ENCODE assay signal across 17 cellular contexts in the genomic region with DNA sequence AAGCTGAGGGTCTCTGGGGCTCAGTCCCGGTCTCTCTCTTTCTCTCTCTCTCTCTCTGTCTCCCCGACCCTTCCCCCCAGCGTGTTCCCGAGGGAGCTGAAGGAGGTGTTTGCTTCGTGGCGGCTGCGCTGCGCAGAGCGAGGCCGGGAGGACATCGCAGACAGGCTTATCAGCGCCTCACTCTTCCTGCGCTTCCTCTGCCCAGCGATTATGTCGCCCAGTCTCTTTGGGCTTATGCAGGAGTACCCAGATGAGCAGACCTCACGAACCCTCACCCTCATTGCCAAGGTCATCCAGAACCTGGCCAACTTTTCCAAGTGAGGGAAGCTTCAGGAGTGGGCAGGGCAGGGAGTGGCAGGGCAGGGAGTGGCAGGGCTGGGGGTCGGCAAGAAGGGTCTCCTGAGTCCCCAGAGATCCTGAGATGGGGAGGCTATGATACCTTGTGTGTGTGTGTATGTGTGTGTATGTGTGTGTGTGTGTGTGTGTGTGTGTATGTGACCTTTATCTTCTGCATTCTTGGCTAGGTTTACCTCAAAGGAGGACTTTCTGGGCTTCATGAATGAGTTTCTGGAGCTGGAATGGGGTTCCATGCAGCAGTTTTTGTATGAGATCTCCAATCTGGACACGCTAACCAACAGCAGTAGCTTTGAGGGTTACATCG.
"Had no signal": no experiment of that assay in that cellular context is flagged by ENCODE, and none has a peak within 500 bp of the region (broad histone marks: within the 10 kb centered on the region; RNA-seq: fewer than 3 reads in every experiment).

No MANE protein-coding gene starts in this region.

- DNase-seq: activated CD4-positive, alpha-beta T cell treated with anti-CD3 and anti-CD28 coated beads, Interleukin-2, amount 10 ng/mL, durations not matched to agents 7 days and 5 days; activated CD8-positive, alpha-beta memory T cell treated with anti-CD3 and anti-CD28 coated beads for 24 hours; activated naive CD8-positive, alpha-beta T cell treated with anti-CD3 and anti-CD28 coated beads, Interleukin-2, amount 10 ng/mL, durations not matched to agents 7 days and 5 days; aorta; colonic mucosa; effector CD8-positive, alpha-beta T cell; gastrocnemius medialis; kidney; left ventricle myocardium inferior; T1000 had no signal

- H3K27ac ChIP-seq: colonic mucosa, epithelial cell of prostate, gastrocnemius medialis, left ventricle myocardium inferior, neutrophil, skin epidermis, tibial artery, vagina had no signal

- H3K27me3 Mint-ChIP-seq: activated CD4-positive, alpha-beta T cell treated with anti-CD3 and anti-CD28 coated beads, Interleukin-2, amount 10 ng/mL, durations not matched to agents 7 days and 5 days; activated naive CD8-positive, alpha-beta T cell treated with anti-CD3 and anti-CD28 coated beads, Interleukin-2, amount 10 ng/mL, durations not matched to agents 7 days and 5 days had no signal

- H3K27ac Mint-ChIP-seq: activated naive CD8-positive, alpha-beta T cell treated with anti-CD3 and anti-CD28 coated beads, Interleukin-2, amount 10 ng/mL, durations not matched to agents 7 days and 5 days; mesothelial cell of epicardium; WTC11 had no signal

- H3K4me1 Mint-ChIP-seq: activated CD4-positive, alpha-beta T cell treated with anti-CD3 and anti-CD28 coated beads, Interleukin-2, amount 10 ng/mL, durations not matched to agents 7 days and 5 days; mesothelial cell of epicardium; WTC11 had no signal

- H3K4me3 ChIP-seq: colonic mucosa, gastrocnemius medialis, left ventricle myocardium inferior, skin epidermis, tibial artery, vagina had no signal

- H3K9me3 Mint-ChIP-seq: activated CD4-positive, alpha-beta T cell treated with anti-CD3 and anti-CD28 coated beads, Interleukin-2, amount 10 ng/mL, durations not matched to agents 7 days and 5 days; activated naive CD8-positive, alpha-beta T cell treated with anti-CD3 and anti-CD28 coated beads, Interleukin-2, amount 10 ng/mL, durations not matched to agents 7 days and 5 days; mesothelial cell of epicardium; WTC11 had no signal

- H3K9me3 ChIP-seq: colonic mucosa, gastrocnemius medialis, left ventricle myocardium inferior, neutrophil, tibial artery, vagina had no signal

- H3K4me3 Mint-ChIP-seq: activated CD4-positive, alpha-beta T cell treated with anti-CD3 and anti-CD28 coated beads, Interleukin-2, amount 10 ng/mL, durations not matched to agents 7 days and 5 days; activated naive CD8-positive, alpha-beta T cell treated with anti-CD3 and anti-CD28 coated beads, Interleukin-2, amount 10 ng/mL, durations not matched to agents 7 days and 5 days; mesothelial cell of epicardium; WTC11 had no signal

- H3K36me3 ChIP-seq: colonic mucosa, neutrophil had no signal

- H3K27me3 ChIP-seq: colonic mucosa, gastrocnemius medialis, neutrophil, tibial artery, vagina had no signal

- H3K4me1 ChIP-seq: colonic mucosa, gastrocnemius medialis, left ventricle myocardium inferior, tibial artery, vagina had no signal
